Comparison of ENCODE assay signal across 10 cellular contexts in genomic region chr20:10239954-10240353, GRCh38. TPM values are rescaled to one million over a fixed set of nuclear protein-coding genes. Genes with fewer than 3 reads are reported as not detected.
DNase-seq lines count a peak whose midpoint lies in the region; ATAC-seq and TF ChIP-seq lines count a peak whose summit lies in the region.
"Had no signal": no experiment of that assay in that cellular context is flagged by ENCODE, and none has a peak within 500 bp of the region (broad histone marks: within the 10 kb centered on the region; RNA-seq: fewer than 3 reads in every experiment).

No MANE protein-coding gene starts in this region.

- H3K4me3 ChIP-seq in HL-60 (replicated peaks; ENCODE audit: insufficient read depth, low read length) = no peak overlapping the region
- H3K4me3 ChIP-seq: Peyer's patch had no signal

- TF ChIP-seq CTCF in HL-60 (IDR thresholded peaks at IDR 0.05; ENCODE audit: insufficient read depth, low read length) = no peak

- no peak overlapping the region for H3K27ac Mint-ChIP-seq in stimulated activated naive CD8-positive, alpha-beta T cell treated with anti-CD3 and anti-CD28 coated beads, Interleukin-15, amount 100 ng/mL, for 72 hours

- H3K27ac ChIP-seq in HL-60 (replicated peaks) = no peak overlapping the region
- H3K27ac ChIP-seq: Peyer's patch had no signal

- H3K27me3 ChIP-seq in HL-60 (ENCODE audit: insufficient read depth, poor library complexity, severe bottlenecking) = no peaks in the 10 kb centered on the region
- H3K27me3 ChIP-seq: Peyer's patch had no signal

- no peaks in the 10 kb centered on the region for H3K4me1 Mint-ChIP-seq in stimulated activated naive CD8-positive, alpha-beta T cell treated with anti-CD3 and anti-CD28 coated beads, Interleukin-15, amount 100 ng/mL, for 72 hours

- no peak overlapping the region for H3K4me3 Mint-ChIP-seq in stimulated activated naive CD8-positive, alpha-beta T cell treated with anti-CD3 and anti-CD28 coated beads, Interleukin-15, amount 100 ng/mL, for 72 hours

- H3K9me3 Mint-ChIP-seq in stimulated activated naive CD8-positive, alpha-beta T cell treated with anti-CD3 and anti-CD28 coated beads, Interleukin-15, amount 100 ng/mL, for 72 hours = peaks cover 0 to 8% of the 10 kb centered on the region in 2 donors

- DNase-seq in A172 (ENCODE audit: low spot score) = peak; percentile 29
- peak; percentile 7 to 42 for DNase-seq in HL-60 (ENCODE audit: low read depth in 1 of 2, low spot score in 1 of 2)
- DNase-seq in NCI-H774 (lab: John Stamatoyannopoulos, UW) = peak; percentile 39
- peak; percentile 8 for DNase-seq in fibroblast of the conjunctiva (ENCODE audit: low read depth)
- DNase-seq in activated naive CD4-positive, alpha-beta T cell treated with anti-CD3 and anti-CD28 coated beads, Interleukin-2, amount 50 U/mL, for 16 hours = no peak
- no peak for DNase-seq in OCI-M2 (lab: John Stamatoyannopoulos, UW; ENCODE audit: unreplicated experiment)
- DNase-seq in stimulated activated naive CD8-positive, alpha-beta T cell treated with anti-CD3 and anti-CD28 coated beads, Interleukin-15, amount 100 ng/mL, for 72 hours = no peak
- DNase-seq: AML-193, Peyer's patch had no signal

- no peak for ATAC-seq in stimulated activated naive CD8-positive, alpha-beta T cell treated with anti-CD3 and anti-CD28 coated beads, Interleukin-15, amount 100 ng/mL, for 72 hours
- no peak for ATAC-seq in HG03460 (IDR thresholded peaks at IDR 0.05; ENCODE audit: unreplicated experiment)

- H3K27me3 Mint-ChIP-seq in stimulated activated naive CD8-positive, alpha-beta T cell treated with anti-CD3 and anti-CD28 coated beads, Interleukin-15, amount 100 ng/mL, for 72 hours = no peaks in the 10 kb centered on the region

RNA-seq across cellular contexts. Expression of gene SNAP25, which starts 21.3 kb away (rescaled TPM):
- total RNA-seq in A172 (2014; rRNA removed; shearing (Covaris generic)) = 0.12 TPM in 1 of 2 replicates, not detected in the other

Comparison
In these comparisons a context has a peak if more than half of its experiments do, and no peak if none do; other contexts are left out.
1. DNase-seq: peak in A172 (single experiment), HL-60 (2 of 2), NCI-H774 (single experiment) and fibroblast of the conjunctiva (single experiment); none in activated naive CD4-positive, alpha-beta T cell treated with anti-CD3 and anti-CD28 coated beads, Interleukin-2, amount 50 U/mL, for 16 hours (single experiment), OCI-M2 (single experiment) and stimulated activated naive CD8-positive, alpha-beta T cell treated with anti-CD3 and anti-CD28 coated beads, Interleukin-15, amount 100 ng/mL, for 72 hours (0 of 2).